24 cellular contexts compared by ENCODE assay signal in the genomic region with DNA sequence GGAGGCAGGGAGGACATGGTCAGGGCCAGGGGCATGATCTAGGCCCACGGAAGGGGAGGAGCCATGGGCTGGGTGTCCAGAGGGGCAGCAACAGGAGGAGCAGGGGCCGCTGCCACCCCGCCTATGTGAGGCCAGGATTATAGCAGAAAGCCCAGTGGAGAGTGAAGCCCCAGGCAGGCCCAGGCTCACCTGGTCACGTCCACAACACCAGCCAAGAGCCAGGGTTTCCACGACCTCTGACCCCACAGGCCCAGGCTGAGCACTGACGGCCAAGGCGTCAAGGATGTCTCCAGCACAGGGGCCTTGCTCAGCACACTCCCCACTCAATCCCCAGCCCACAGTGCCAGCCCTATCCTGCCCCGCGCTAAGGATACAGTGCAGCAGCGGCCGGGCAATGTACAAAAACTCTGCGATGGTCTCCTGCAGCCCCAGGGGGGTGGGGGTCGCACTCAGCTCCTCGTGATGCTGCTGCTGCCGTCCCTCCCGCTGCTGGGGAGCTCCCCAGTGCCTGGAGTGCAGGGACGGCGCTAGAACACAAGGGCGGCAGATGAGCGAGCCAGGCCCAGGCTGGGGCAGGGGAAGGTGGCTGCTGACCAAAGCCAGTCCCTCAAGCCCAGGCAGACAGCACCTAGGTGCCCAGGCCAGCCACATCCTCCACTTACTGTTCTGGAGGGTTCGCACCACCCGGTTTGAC. TPM values are rescaled to one million over a fixed set of nuclear protein-coding genes. Genes with fewer than 3 reads are reported as not detected.
A peak's percentile ranks its signal among the peaks of the same experiment; 100 is the strongest.
DNase-seq lines count a peak whose midpoint lies in the region; ATAC-seq, FAIRE-seq and TF ChIP-seq lines count a peak whose summit lies in the region.
"Had no signal": no experiment of that assay in that cellular context is flagged by ENCODE, and none has a peak within 500 bp of the region (broad histone marks: within the 10 kb centered on the region; RNA-seq: fewer than 3 reads in every experiment).

No MANE protein-coding gene starts in this region.

- CTCF ChIA-PET in CD4-positive, alpha-beta T cell (lab: Charles Lee), result no interaction called here
- CTCF ChIA-PET in RWPE1 (lab: Yijun Ruan, JAX), result interaction anchor here (1.1 kb wide), 1 partner anchor 15 kb away, joined by 3 read pairs; no protein-coding TSS in a partner anchor
- CTCF ChIA-PET in H1 (lab: Charles Lee; ENCODE audit: partially characterized antibody), result interaction anchor here (1.0 to 4.7 kb wide), 2 partner anchors 40 to 389 kb away, joined by 3 to 33 read pairs; no protein-coding TSS in a partner anchor

- H2BK12ac ChIP-seq in H1 (ENCODE audit: low read depth, low read length), result no peak overlapping the region

- peaks cover 29% of the 10 kb centered on the region for H3K4me1 Mint-ChIP-seq in CD4-positive, alpha-beta T cell (ENCODE audit: low read depth)
- H3K4me1 Mint-ChIP-seq in neural crest cell, result peaks cover 18% of the 10 kb centered on the region

- H2AK5ac ChIP-seq in H1 (ENCODE audit: low read depth, low read length), result no peak overlapping the region

- H2AFZ ChIP-seq in H1 (ENCODE audit: low read length), result no peak overlapping the region

- no peak overlapping the region for H3K4me3 ChIP-seq in H1 (ENCODE audit: extremely low read depth in 1 of 4, insufficient read depth in 2 of 4, low read depth in 3 of 4, low read length in 4 of 4)
- H3K4me3 ChIP-seq: SJCRH30 had no signal

- ATAC-seq in CD4-positive, alpha-beta T cell (ENCODE audit: poor library complexity), result no peak
- ATAC-seq in GM18861 (IDR thresholded peaks at IDR 0.05; ENCODE audit: unreplicated experiment), result no peak
- ATAC-seq: HCT116, SK-N-SH treated with all-trans-retinoic acid at 6 μM for 48 hours had no signal

- H3K27me3 ChIP-seq in CD4-positive, alpha-beta T cell (ENCODE audit: control insufficient read depth, insufficient read depth, low read length), result no peaks in the 10 kb centered on the region
- H3K27me3 ChIP-seq in H1 (replicated peaks in 1 of 4; ENCODE audit: control insufficient read depth in 3 of 4, extremely low read depth in 1 of 4, insufficient read depth in 3 of 4, low read length in 3 of 4), result no peaks in the 10 kb centered on the region
- H3K27me3 ChIP-seq: SJCRH30 had no signal

- H2BK20ac ChIP-seq in H1 (ENCODE audit: low read length), result no peak overlapping the region

- no peaks in the 10 kb centered on the region for H3K9me3 Mint-ChIP-seq in CD4-positive, alpha-beta T cell
- no peaks in the 10 kb centered on the region for H3K9me3 Mint-ChIP-seq in neural crest cell

- peaks cover 4 to 20% of the 10 kb centered on the region in 2 experiments for H4K20me1 ChIP-seq in H1 (replicated peaks in 1 of 2; ENCODE audit: control insufficient read depth in 1 of 2, insufficient read depth in 2 of 2, low read length in 2 of 2)

- H2BK120ac ChIP-seq in H1 (replicated peaks; ENCODE audit: low read depth, low read length), result no peak overlapping the region

- no peak overlapping the region for H4K5ac ChIP-seq in H1 (ENCODE audit: insufficient read length, low read depth, low read length)

- H3K18ac ChIP-seq in H1 (ENCODE audit: extremely low read depth, low read length), result no peak overlapping the region

- peaks cover 3 to 26% (median 17%) of the 10 kb centered on the region in 4 experiments; a peak in 7 of 8 replicates for H3K36me3 ChIP-seq in H1 (ENCODE audit: control insufficient read depth in 2 of 4, insufficient read depth in 4 of 4, low read length in 3 of 4)
- H3K36me3 ChIP-seq: SJCRH30 had no signal

- no peak overlapping the region for H3K27ac Mint-ChIP-seq in CD4-positive, alpha-beta T cell
- H3K27ac Mint-ChIP-seq in neural crest cell (ENCODE audit: unreplicated experiment), result no peak overlapping the region
- H3K27ac Mint-ChIP-seq: B cell had no signal

- peaks cover 0 to 6% of the 10 kb centered on the region in 2 experiments; a peak in 1 of 4 replicates for H3K79me2 ChIP-seq in H1 (ENCODE audit: control insufficient read depth in 1 of 2, insufficient read depth in 2 of 2, low read length in 2 of 2)

- H3K9ac ChIP-seq in H1 (replicated peaks in 1 of 4; ENCODE audit: extremely low read depth in 1 of 4, low read depth in 3 of 4, low read length in 3 of 4), result no peak overlapping the region

- TF ChIP-seq RAD21 in H1 (IDR thresholded peaks at IDR 0.05 in 1 of 2, conservative IDR thresholded peaks at IDR 0.05 in 1 of 2; ENCODE audit: low read depth in 2 of 2, low read length in 2 of 2), result no peak

- peaks cover 10% of the 10 kb centered on the region for H3K23me2 ChIP-seq in H1 (ENCODE audit: low read depth, low read length)

- no peak overlapping the region for H3K4me2 ChIP-seq in H1 (ENCODE audit: insufficient read depth in 1 of 2, low read depth in 2 of 2, low read length in 2 of 2)

- TF ChIP-seq EP300 in H1 (IDR thresholded peaks at IDR 0.05; ENCODE audit: borderline replicate concordance in 1 of 2, low read depth in 2 of 2, low read length in 2 of 2), result no peak

- DNase-seq in CD4-positive, alpha-beta T cell, result no peak
- DNase-seq in RWPE1 (ENCODE audit: low spot score) (no peak), H1 (ENCODE audit: low read depth in 1 of 2, low spot score in 2 of 2) (no peak), neural crest cell (ENCODE audit: low read depth, low spot score) (no peak), DMS 273 (lab: John Stamatoyannopoulos, UW; ENCODE audit: unreplicated experiment) (no peak)
- DNase-seq in activated naive CD4-positive, alpha-beta T cell (lab: John Stamatoyannopoulos, UW), result no peak
- DNase-seq: Kasumi-1, MV-4-11, NCI-H1105, NCI-H146, NCI-H1930, NCI-H446, NCI-H524 treated with DMSO at 0.1 percent for 48 hours, NCI-H774, SJCRH30 had no signal

- H2BK15ac ChIP-seq in H1 (ENCODE audit: low read length), result no peak overlapping the region

- POLR2A ChIA-PET in CD4-positive, alpha-beta T cell (lab: Charles Lee), result interaction anchor here (0.9 kb wide), 1 partner anchor 67 kb away, joined by 3 read pairs; no protein-coding TSS in a partner anchor
- POLR2A ChIA-PET in RWPE1 (lab: Yijun Ruan, JAX; ENCODE audit: low non-redundant PET) (no interaction called here), H1 (lab: Charles Lee; ENCODE audit: partially characterized antibody) (interaction anchor here (2.9 to 5.4 kb wide), 2 partner anchors 7 to 13 kb away, joined by 11 to 36 read pairs; a partner anchor contains a TSS)

- H3K4ac ChIP-seq in H1 (replicated peaks; ENCODE audit: insufficient read length, low read depth, low read length), result no peak overlapping the region

- no peaks in the 10 kb centered on the region for H3K27me3 Mint-ChIP-seq in CD4-positive, alpha-beta T cell
- peaks cover 8% of the 10 kb centered on the region for H3K27me3 Mint-ChIP-seq in neural crest cell (ENCODE audit: low read depth)
- H3K27me3 Mint-ChIP-seq: B cell had no signal

- no peak overlapping the region for H4K91ac ChIP-seq in H1 (replicated peaks; ENCODE audit: insufficient read length, low read length)

- H3K36me3 Mint-ChIP-seq in CD4-positive, alpha-beta T cell (ENCODE audit: low read depth), result peaks cover 65% of the 10 kb centered on the region
- no peaks in the 10 kb centered on the region for H3K36me3 Mint-ChIP-seq in neural crest cell (ENCODE audit: low read depth)

- no peaks in the 10 kb centered on the region for H3K9me3 ChIP-seq in CD4-positive, alpha-beta T cell (ENCODE audit: control insufficient read depth, low read length)
- H3K9me3 ChIP-seq in H1 (ENCODE audit: insufficient read depth in 2 of 2, low read depth in 1 of 2, low read length in 1 of 2), result no peaks in the 10 kb centered on the region
- H3K9me3 ChIP-seq: SJCRH30 had no signal

- no peak for TF ChIP-seq CTCF in CD4-positive, alpha-beta T cell (IDR thresholded peaks at IDR 0.05)
- TF ChIP-seq CTCF in RWPE1 (conservative IDR thresholded peaks at IDR 0.05; ENCODE audit: low read depth) (no peak), H1 (IDR thresholded peaks at IDR 0.05; ENCODE audit: control extremely low read depth in 1 of 3, insufficient read depth in 1 of 3, low read depth in 1 of 3, low read length in 3 of 3) (no peak), neural crest cell (conservative IDR thresholded peaks at IDR 0.05) (no peak)

- H3K4me3 Mint-ChIP-seq in CD4-positive, alpha-beta T cell, result peak overlapping the region; percentile 48
- peak overlapping the region; percentile 75 for H3K4me3 Mint-ChIP-seq in neural crest cell

- intact Hi-C loops in CD4-positive, alpha-beta T cell (cut with DNase I, micrococcal nuclease), result loop anchor here in 1 of 2 experiments (10.0 kb wide), 1 partner anchor 769 kb away; a partner anchor contains a TSS

- H3K4me1 ChIP-seq in H1 (replicated peaks in 1 of 4; ENCODE audit: control insufficient read depth in 3 of 4, insufficient read depth in 4 of 4, low read length in 3 of 4), result peaks cover 0 to 8% (median 3%) of the 10 kb centered on the region in 4 experiments; a peak in 6 of 7 replicates
- H3K4me1 ChIP-seq: SJCRH30 had no signal

- H2BK5ac ChIP-seq in H1 (ENCODE audit: low read depth, low read length), result no peak overlapping the region

- 83% methylated on average over 22 of the region's 22 CpGs; no CpG with 5 or more reads in 1 of the 2 experiments for WGBS in H1 (ENCODE audit: extremely low coverage in 1 of 2, insufficient coverage in 1 of 2, insufficient read length in 1 of 2, insufficient replicate concordance in 2 of 2, low coverage in 1 of 2, low lambda C conversion rate in 2 of 2, missing lambda C conversion rate in 1 of 2), 2 experiments

- no peak for FAIRE-seq in H1 (lab: Jason Lieb, UNC)
- FAIRE-seq: RCC 7860 had no signal

- TF ChIP-seq POLR2A in H1 (IDR thresholded peaks at IDR 0.05; ENCODE audit: control extremely low read depth in 1 of 2, low read depth in 2 of 2, low read length in 2 of 2), result no peak

- H3K27ac ChIP-seq in CD4-positive, alpha-beta T cell (ENCODE audit: low read depth, low read length), result no peak overlapping the region
- H3K27ac ChIP-seq in RWPE1 (peak overlapping the region; percentile 25; the same call in 1 of the 2 replicates), H1 (ENCODE audit: low read depth, low read length) (no peak overlapping the region)
- H3K27ac ChIP-seq: C4-2B, HL-60, SJCRH30 had no signal

- peaks cover 8% of the 10 kb centered on the region; the same call in 1 of the 2 replicates for H3K79me1 ChIP-seq in H1 (ENCODE audit: low read depth, low read length)

- H3K14ac ChIP-seq in H1 (ENCODE audit: insufficient read length), result no peak overlapping the region

- H3K56ac ChIP-seq in H1 (replicated peaks; ENCODE audit: insufficient read length, low read depth, low read length), result no peak overlapping the region

- 0 out of 2 replicates have a peak overlapping the region, but pooled peaks have one; percentile 57 for H4K8ac ChIP-seq in H1 (ENCODE audit: extremely low read depth, insufficient read depth, low read length)

- no peak overlapping the region for H3K23ac ChIP-seq in H1 (ENCODE audit: insufficient read length)

RNA-seq across cellular contexts. Expression of a gene that starts 3.6 kb away (rescaled TPM):
- 10 to 100 TPM; 56.3 to 62.0 TPM for total RNA-seq in CD4-positive, alpha-beta T cell
- 29.2 and 29.4 TPM in 2 replicates for total RNA-seq in H1 (2021; fragmentation: NEBNext Ultra II Directional; extraction: Animal tissue kit (Norgen Biotek cat#: 25700))
- 36.0 and 47.2 TPM in 2 replicates for polyA plus RNA-seq in H1 (2011; rRNA removed)
- 46.3 TPM for polyA plus RNA-seq in H1 (2011; cell fraction: cytosol; rRNA removed)
- polyA plus RNA-seq in H1 (2011; cell fraction: nucleus; rRNA removed), result 68.9 TPM
- 20.7 to 30.4 TPM (median 29.2 TPM) in 4 replicates for polyA plus RNA-seq in H1 (2012, experiment 1 of 2)
- polyA plus RNA-seq in H1 (2012, experiment 2 of 2), result 39.5 TPM
- 19.5 TPM for polyA plus RNA-seq in H1 (2013, experiment 1 of 2)
- 16.5 TPM for polyA plus RNA-seq in H1 (2013, experiment 2 of 2)
- polyA minus RNA-seq in H1 (2011; rRNA and poly(A)+ RNA removed), result 12.2 and 12.5 TPM in 2 replicates
- polyA minus RNA-seq in H1 (2011; cell fraction: cytosol; rRNA and poly(A)+ RNA removed), result 22.0 TPM
- polyA minus RNA-seq in H1 (2011; cell fraction: nucleus; rRNA and poly(A)+ RNA removed), result 28.4 TPM
- 27.6 and 29.6 TPM in 2 replicates for total RNA-seq in neural crest cell

RNA-seq across cellular contexts. Expression of a gene that starts 7.0 kb away (rescaled TPM):
- total RNA-seq in CD4-positive, alpha-beta T cell, result 1 to 10 TPM; 5.7 to 6.0 TPM
- total RNA-seq in H1 (2021; fragmentation: NEBNext Ultra II Directional; extraction: Animal tissue kit (Norgen Biotek cat#: 25700)), result 1.1 TPM in 1 of 2 replicates, not detected in the other
- 0.32 and 1.3 TPM in 2 replicates for polyA plus RNA-seq in H1 (2011; rRNA removed)
- polyA plus RNA-seq in H1 (2011; cell fraction: cytosol; rRNA removed), result not detected
- polyA plus RNA-seq in H1 (2011; cell fraction: nucleus; rRNA removed), result 1.7 TPM
- polyA plus RNA-seq in H1 (2012, experiment 1 of 2), result 0.41 to 0.69 TPM (median 0.44 TPM) in 3 of 4 replicates, not detected in the other
- 0.55 TPM for polyA plus RNA-seq in H1 (2012, experiment 2 of 2)
- polyA plus RNA-seq in H1 (2013, experiment 1 of 2), result 0.24 TPM
- polyA plus RNA-seq in H1 (2013, experiment 2 of 2), result 0.28 TPM
- polyA minus RNA-seq in H1 (2011; rRNA and poly(A)+ RNA removed), result 0.71 and 1.2 TPM in 2 replicates
- polyA minus RNA-seq in H1 (2011; cell fraction: cytosol; rRNA and poly(A)+ RNA removed), result not detected
- 5.4 TPM for polyA minus RNA-seq in H1 (2011; cell fraction: nucleus; rRNA and poly(A)+ RNA removed)
- total RNA-seq in neural crest cell, result 2.5 and 3.3 TPM in 2 replicates
- total RNA-seq: H4 had no signal

RNA-seq across cellular contexts. Expression of a gene that starts 8.4 kb away (rescaled TPM):
- total RNA-seq in CD4-positive, alpha-beta T cell, result 1 to 10 TPM; 2.7 to 3.5 TPM
- 108 and 111 TPM in 2 replicates for total RNA-seq in H1 (2021; fragmentation: NEBNext Ultra II Directional; extraction: Animal tissue kit (Norgen Biotek cat#: 25700))
- 137 and 234 TPM in 2 replicates for polyA plus RNA-seq in H1 (2011; rRNA removed)
- 102 TPM for polyA plus RNA-seq in H1 (2011; cell fraction: cytosol; rRNA removed)
- polyA plus RNA-seq in H1 (2011; cell fraction: nucleus; rRNA removed), result 281 TPM
- polyA plus RNA-seq in H1 (2012, experiment 1 of 2), result 84.9 to 132 TPM (median 122 TPM) in 4 replicates
- polyA plus RNA-seq in H1 (2012, experiment 2 of 2), result 163 TPM
- polyA plus RNA-seq in H1 (2013, experiment 1 of 2), result 207 TPM
- polyA plus RNA-seq in H1 (2013, experiment 2 of 2), result 217 TPM
- polyA minus RNA-seq in H1 (2011; rRNA and poly(A)+ RNA removed), result 42.7 and 52.0 TPM in 2 replicates
- polyA minus RNA-seq in H1 (2011; cell fraction: cytosol; rRNA and poly(A)+ RNA removed), result 50.4 TPM
- polyA minus RNA-seq in H1 (2011; cell fraction: nucleus; rRNA and poly(A)+ RNA removed), result 42.7 TPM
- total RNA-seq in neural crest cell, result 0.48 TPM in 1 of 2 replicates, not detected in the other
- total RNA-seq: G401, H4 had no signal

RNA-seq across cellular contexts. Expression of a gene that starts 28.6 kb away (rescaled TPM):
- 1 to 10 TPM; 2.3 to 2.4 TPM for total RNA-seq in CD4-positive, alpha-beta T cell
- total RNA-seq in H1 (2021; fragmentation: NEBNext Ultra II Directional; extraction: Animal tissue kit (Norgen Biotek cat#: 25700)), result 40.1 and 41.7 TPM in 2 replicates
- polyA plus RNA-seq in H1 (2011; rRNA removed), result 32.4 and 62.2 TPM in 2 replicates
- polyA plus RNA-seq in H1 (2011; cell fraction: cytosol; rRNA removed), result 34.1 TPM
- 60.7 TPM for polyA plus RNA-seq in H1 (2011; cell fraction: nucleus; rRNA removed)
- 22.2 to 33.3 TPM (median 31.5 TPM) in 4 replicates for polyA plus RNA-seq in H1 (2012, experiment 1 of 2)
- polyA plus RNA-seq in H1 (2012, experiment 2 of 2), result 33.0 TPM
- polyA plus RNA-seq in H1 (2013, experiment 1 of 2), result 21.4 TPM
- polyA plus RNA-seq in H1 (2013, experiment 2 of 2), result 18.9 TPM
- 15.4 and 21.4 TPM in 2 replicates for polyA minus RNA-seq in H1 (2011; rRNA and poly(A)+ RNA removed)
- polyA minus RNA-seq in H1 (2011; cell fraction: cytosol; rRNA and poly(A)+ RNA removed), result 35.9 TPM
- polyA minus RNA-seq in H1 (2011; cell fraction: nucleus; rRNA and poly(A)+ RNA removed), result 19.7 TPM
- 36.6 and 38.7 TPM in 2 replicates for total RNA-seq in neural crest cell

Comparison
In these comparisons a context has a peak if more than half of its experiments do, and no peak if none do; other contexts are left out.
1. RNA of a gene that starts 8.4 kb away (total RNA-seq): 108 to 111 TPM in H1; 2.7 to 3.5 TPM in CD4-positive, alpha-beta T cell and 0.48 TPM in neural crest cell; every median in the first group is over 10 times any median in the second.